In genomic region chr7:43307522-43307921, GRCh38 we compare ENCODE assay signal across 18 cellular contexts.
DNase-seq lines count a peak whose midpoint lies in the region; ATAC-seq and TF ChIP-seq lines count a peak whose summit lies in the region.
"Had no signal": no experiment of that assay in that cellular context is flagged by ENCODE, and none has a peak within 500 bp of the region (broad histone marks: within the 10 kb centered on the region; RNA-seq: fewer than 3 reads in every experiment).

No MANE protein-coding gene starts in this region.

- in situ Hi-C loops in astrocyte of the spinal cord (cut with HindIII; ENCODE audit: low sequenced_read_pairs), result no loop called here

- H3K4me1 Mint-ChIP-seq in neural progenitor cell, result peaks cover 27% of the 10 kb centered on the region

- H3K27ac Mint-ChIP-seq in neural progenitor cell, result peak overlapping the region; percentile 3
- H3K27ac Mint-ChIP-seq: CD4-positive, alpha-beta memory T cell had no signal

- H3K4me3 ChIP-seq in DND-41 (ENCODE audit: low read depth in 1 of 2, low read length in 2 of 2) (no peak overlapping the region), astrocyte of the spinal cord (ENCODE audit: low read depth, low read length) (no peak overlapping the region), neural progenitor cell (no peak overlapping the region)
- H3K4me3 ChIP-seq: BLaER1 treated with 17β-estradiol and CSF1 and Interleukin-3, amounts not matched to agents 10 nM and 100 nM; K562; Peyer's patch; SJSA1 had no signal

- H2AFZ ChIP-seq in DND-41 (ENCODE audit: low read depth, low read length) (no peak overlapping the region), neural progenitor cell (replicated peaks) (peak overlapping the region; percentile 5)

- ATAC-seq in DND-41 (ENCODE audit: insufficient read depth, low read depth) (0 out of 3 replicates have a peak, but pooled peaks have one; percentile 35), HG03095 (IDR thresholded peaks at IDR 0.05; ENCODE audit: unreplicated experiment) (no peak)
- ATAC-seq: K562 had no signal

- no peak overlapping the region for H3K4me2 ChIP-seq in DND-41 (ENCODE audit: insufficient read depth, low read length)
- H3K4me2 ChIP-seq in neural progenitor cell, result no peak overlapping the region
- H3K4me2 ChIP-seq: BLaER1 treated with 17β-estradiol and CSF1 and Interleukin-3, amounts not matched to agents 10 nM and 100 nM had no signal

- H3K36me3 ChIP-seq in DND-41 (ENCODE audit: insufficient read depth, low read length), result no peaks in the 10 kb centered on the region
- no peaks in the 10 kb centered on the region for H3K36me3 ChIP-seq in neural progenitor cell
- H3K36me3 ChIP-seq: Peyer's patch had no signal

- H3K79me2 ChIP-seq in DND-41 (ENCODE audit: insufficient read depth, low read length) (no peaks in the 10 kb centered on the region), neural progenitor cell (ENCODE audit: low read depth) (no peaks in the 10 kb centered on the region)

- no peak for DNase-seq in DND-41
- DNase-seq in MV-4-11 (lab: John Stamatoyannopoulos, UW), result peak; percentile 21
- DNase-seq in astrocyte of the spinal cord (ENCODE audit: low read depth, low spot score), result peak; percentile 7
- DNase-seq in neural progenitor cell (ENCODE audit: low spot score), result no peak
- DNase-seq in SW 1271 (lab: John Stamatoyannopoulos, UW), result no peak
- no peak for DNase-seq in activated naive CD4-positive, alpha-beta T cell treated with Interleukin-2 at 50 U/mL for 16 hours
- no peak for DNase-seq in T-helper 1 cell
- DNase-seq: 8988T; CD4-positive, alpha-beta memory T cell; NCI-H1417; NCI-H187; NCI-H446; NCI-H526; Peyer's patch had no signal

- H3K27me3 Mint-ChIP-seq in neural progenitor cell (ENCODE audit: insufficient read depth, low read depth), result no peaks in the 10 kb centered on the region

- H4K20me1 ChIP-seq in DND-41 (ENCODE audit: insufficient read depth, low read length), result no peaks in the 10 kb centered on the region
- no peaks in the 10 kb centered on the region for H4K20me1 ChIP-seq in neural progenitor cell (ENCODE audit: low read depth)
- H4K20me1 ChIP-seq: BLaER1 treated with 17β-estradiol and CSF1 and Interleukin-3, amounts not matched to agents 10 nM and 100 nM had no signal

- H3K36me3 Mint-ChIP-seq in neural progenitor cell, result no peaks in the 10 kb centered on the region
- H3K36me3 Mint-ChIP-seq: CD4-positive, alpha-beta memory T cell had no signal

- no peak overlapping the region for H3K4me3 Mint-ChIP-seq in neural progenitor cell
- H3K4me3 Mint-ChIP-seq: CD4-positive, alpha-beta memory T cell had no signal

- H3K27me3 ChIP-seq in DND-41 (ENCODE audit: insufficient read depth, low read length, poor library complexity) (no peaks in the 10 kb centered on the region), neural progenitor cell (no peaks in the 10 kb centered on the region)
- H3K27me3 ChIP-seq: BLaER1 treated with 17β-estradiol and CSF1 and Interleukin-3, amounts not matched to agents 10 nM and 100 nM; Peyer's patch; SJSA1 had no signal

- H3K9me3 ChIP-seq in DND-41 (ENCODE audit: insufficient read depth, low read length, severe bottlenecking) (no peaks in the 10 kb centered on the region), neural progenitor cell (ENCODE audit: low read depth) (no peaks in the 10 kb centered on the region)
- H3K9me3 ChIP-seq: BLaER1 treated with 17β-estradiol and CSF1 and Interleukin-3, amounts not matched to agents 10 nM and 100 nM; Peyer's patch; SJSA1 had no signal

- H3K9me3 Mint-ChIP-seq in neural progenitor cell, result no peaks in the 10 kb centered on the region
- H3K9me3 Mint-ChIP-seq: CD4-positive, alpha-beta memory T cell had no signal

- H3K9ac ChIP-seq in DND-41 (ENCODE audit: low read depth, low read length), result no peak overlapping the region
- no peak overlapping the region for H3K9ac ChIP-seq in neural progenitor cell
- H3K9ac ChIP-seq: BLaER1 treated with 17β-estradiol and CSF1 and Interleukin-3, amounts not matched to agents 10 nM and 100 nM had no signal

- H3K4me1 ChIP-seq in DND-41 (ENCODE audit: insufficient read depth, low read length), result no peaks in the 10 kb centered on the region
- H3K4me1 ChIP-seq in neural progenitor cell, result peaks cover 15% of the 10 kb centered on the region
- H3K4me1 ChIP-seq: Peyer's patch, SJSA1 had no signal

- peaks cover 8% of the 10 kb centered on the region for H3F3A ChIP-seq in neural progenitor cell (ENCODE audit: low read depth)

- no peak for TF ChIP-seq CTCF in DND-41 (IDR thresholded peaks at IDR 0.05; ENCODE audit: borderline replicate concordance, extremely low read depth, low read length, poor library complexity, severe bottlenecking)
- no peak for TF ChIP-seq CTCF in astrocyte of the spinal cord (IDR thresholded peaks at IDR 0.05; ENCODE audit: low read depth, low read length)
- TF ChIP-seq CTCF in neural progenitor cell (IDR thresholded peaks at IDR 0.05), result no peak

- H3K27ac ChIP-seq in DND-41 (ENCODE audit: low read length) (no peak overlapping the region), neural progenitor cell (no peak overlapping the region)
- H3K27ac ChIP-seq: BLaER1 treated with 17β-estradiol and CSF1 and Interleukin-3, amounts not matched to agents 10 nM and 100 nM; Peyer's patch; SJSA1 had no signal

Comparison
In these comparisons a context has a peak if more than half of its experiments do, and no peak if none do; other contexts are left out.
1. DNase-seq: peak in MV-4-11 (single experiment) and astrocyte of the spinal cord (single experiment); none in DND-41 (single experiment), neural progenitor cell (single experiment), SW 1271 (0 of 2), activated naive CD4-positive, alpha-beta T cell treated with Interleukin-2 at 50 U/mL for 16 hours (single experiment) and T-helper 1 cell (0 of 5).